In the genomic region with DNA sequence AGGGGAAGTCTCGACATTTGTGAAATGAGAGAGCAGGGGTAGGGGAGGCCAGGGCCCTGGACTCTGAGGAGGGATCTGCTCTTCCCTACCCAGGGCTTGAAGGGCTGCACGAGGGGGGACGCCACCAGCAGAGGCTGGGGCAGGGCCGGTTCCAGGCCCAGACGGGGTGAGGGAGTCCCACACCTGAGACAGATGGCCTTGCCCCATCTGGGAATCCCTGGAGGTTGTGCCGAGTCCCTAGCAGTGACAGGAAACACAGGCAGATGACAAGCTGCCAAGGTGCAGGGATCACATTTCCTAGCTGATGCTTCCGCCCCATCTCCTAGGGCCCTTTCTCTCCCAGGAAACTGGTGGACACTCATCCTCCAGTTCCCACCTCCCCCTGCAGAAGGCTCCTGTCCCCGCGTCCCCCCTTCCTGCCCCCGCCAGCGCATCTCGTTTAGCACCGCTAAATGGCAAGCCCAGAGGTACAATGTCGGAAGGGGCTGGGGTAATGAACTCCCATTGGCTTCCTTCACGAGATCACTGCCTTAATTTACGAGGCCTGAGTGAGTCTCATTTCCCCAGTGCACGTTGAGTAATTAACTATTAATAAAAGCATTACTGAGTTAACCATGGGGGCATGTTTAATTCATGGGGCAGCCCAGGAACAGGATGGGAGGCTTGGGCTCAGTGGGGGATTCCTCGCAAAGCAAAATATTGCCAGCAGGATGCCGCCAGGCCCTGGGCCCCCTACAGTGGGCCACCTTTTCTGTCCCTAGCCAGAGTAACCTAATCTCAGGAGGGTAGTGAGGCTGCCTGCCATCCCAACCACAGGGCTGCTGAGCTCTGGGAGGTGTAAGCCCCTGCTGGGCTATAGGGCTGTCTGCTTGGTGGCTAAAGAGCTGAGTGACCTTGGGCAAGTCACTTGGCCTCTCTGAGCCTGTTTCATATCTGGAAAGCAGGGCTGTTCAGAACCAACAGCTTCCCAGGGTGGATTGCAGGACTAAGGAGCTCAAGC, we compare ENCODE assay signal across 13 cellular contexts. TPM values are rescaled to one million over a fixed set of nuclear protein-coding genes. Genes with fewer than 3 reads are reported as not detected.
DNase-seq lines count a peak whose midpoint lies in the region; ATAC-seq and TF ChIP-seq lines count a peak whose summit lies in the region.
"Had no signal": no experiment of that assay in that cellular context is flagged by ENCODE, and none has a peak within 500 bp of the region (broad histone marks: within the 10 kb centered on the region; RNA-seq: fewer than 3 reads in every experiment).

No MANE protein-coding gene starts in this region.

- peak overlapping the region in 4 of 11 experiments; percentile 8 to 40 (median 29); a peak in 4 of 22 replicates for H3K27ac ChIP-seq in BLaER1 treated with 17β-estradiol and CSF1 and Interleukin-3, amounts not matched to agents 10 nM and 100 nM
- H3K27ac ChIP-seq in WERI-Rb-1: peak overlapping the region; percentile 21
- H3K27ac ChIP-seq: epithelial cell of prostate, GM23248, upper lobe of left lung had no signal

- H3K4me1 ChIP-seq in BLaER1 treated with 17β-estradiol and CSF1 and Interleukin-3, amounts not matched to agents 10 nM and 100 nM: peaks cover 20 to 40% (median 26%) of the 10 kb centered on the region in 10 experiments
- H3K4me1 ChIP-seq in mucosa of descending colon (ENCODE audit: low read depth): no peaks in the 10 kb centered on the region

- ATAC-seq in mucosa of descending colon: peak; percentile 26
- ATAC-seq in GM19463 (IDR thresholded peaks at IDR 0.05; ENCODE audit: unreplicated experiment): no peak

- intact Hi-C loops in mucosa of descending colon (cut with DNase I, micrococcal nuclease): no loop called here

- peak overlapping the region; percentile 9 to 86 (median 74); a peak in 21 of 22 replicates for H3K4me2 ChIP-seq in BLaER1 treated with 17β-estradiol and CSF1 and Interleukin-3, amounts not matched to agents 10 nM and 100 nM

- no peaks in the 10 kb centered on the region for H3K9me3 ChIP-seq in BLaER1 treated with 17β-estradiol and CSF1 and Interleukin-3, amounts not matched to agents 10 nM and 100 nM (replicated peaks in 1 of 11)
- no peaks in the 10 kb centered on the region for H3K9me3 ChIP-seq in WERI-Rb-1 (ENCODE audit: severe bottlenecking)
- no peaks in the 10 kb centered on the region for H3K9me3 ChIP-seq in mucosa of descending colon
- H3K9me3 ChIP-seq: upper lobe of left lung had no signal

- in situ Hi-C loops in KBM-7 (cut with MboI; ENCODE audit: low pct_unique_long_range_greater_than_20kb, low sequenced_read_pairs): no loop called here

- no peak overlapping the region for H3K9ac ChIP-seq in BLaER1 treated with 17β-estradiol and CSF1 and Interleukin-3, amounts not matched to agents 10 nM and 100 nM
- H3K9ac ChIP-seq: GM23248 had no signal

- peaks cover 19 to 35% (median 29%) of the 10 kb centered on the region in 11 experiments for H3K27me3 ChIP-seq in BLaER1 treated with 17β-estradiol and CSF1 and Interleukin-3, amounts not matched to agents 10 nM and 100 nM
- no peaks in the 10 kb centered on the region for H3K27me3 ChIP-seq in WERI-Rb-1 (ENCODE audit: insufficient read depth, low read depth, severe bottlenecking)

- peak; percentile 60 for DNase-seq in DMS53 (lab: John Stamatoyannopoulos, UW)
- peak; percentile 59 for DNase-seq in WERI-Rb-1
- no peak for DNase-seq in mucosa of descending colon
- no peak for DNase-seq in islet precursor cell
- no peak for DNase-seq in KBM-7
- DNase-seq: activated CD4-positive, alpha-beta T cell treated with anti-CD3 and anti-CD28 coated beads, Interleukin-2, amount 10 ng/mL, durations not matched to agents 24 days and 14 days; GDM1; GM23248 had no signal

- TF ChIP-seq CTCF in WERI-Rb-1 (IDR thresholded peaks at IDR 0.05; ENCODE audit: low read depth, low read length): no peak
- no peak for TF ChIP-seq CTCF in mucosa of descending colon (IDR thresholded peaks at IDR 0.05)

- peaks cover 0 to 26% (median 16%) of the 10 kb centered on the region in 11 experiments; a peak in 11 of 22 replicates for H3K36me3 ChIP-seq in BLaER1 treated with 17β-estradiol and CSF1 and Interleukin-3, amounts not matched to agents 10 nM and 100 nM
- no peaks in the 10 kb centered on the region for H3K36me3 ChIP-seq in WERI-Rb-1
- H3K36me3 ChIP-seq in mucosa of descending colon (ENCODE audit: low read depth): no peaks in the 10 kb centered on the region

- H4K20me1 ChIP-seq in BLaER1 treated with 17β-estradiol and CSF1 and Interleukin-3, amounts not matched to agents 10 nM and 100 nM: peaks cover 0 to 22% (median 5%) of the 10 kb centered on the region in 11 experiments; a peak in 10 of 22 replicates

- no peak overlapping the region for H3K4me3 ChIP-seq in BLaER1 treated with 17β-estradiol and CSF1 and Interleukin-3, amounts not matched to agents 10 nM and 100 nM
- H3K4me3 ChIP-seq in WERI-Rb-1 (ENCODE audit: low read depth, low read length): no peak overlapping the region
- no peak overlapping the region for H3K4me3 ChIP-seq in mucosa of descending colon
- H3K4me3 ChIP-seq: GM23248, upper lobe of left lung had no signal

RNA-seq across cellular contexts. Expression of gene CDH22, which starts 35.4 kb away (rescaled TPM):
- total RNA-seq in mucosa of descending colon: under 1 TPM; 0.13 to 0.32 (median 0.19) TPM
- total RNA-seq: activated CD4-positive, alpha-beta T cell treated with anti-CD3 and anti-CD28 coated beads, Interleukin-2, amount 10 ng/mL, durations not matched to agents 24 days and 14 days; astrocyte; GM23248 had no signal

Comparison
In these comparisons a context has a peak if more than half of its experiments do, and no peak if none do; other contexts are left out.
1. DNase-seq: peak in DMS53 (single experiment) and WERI-Rb-1 (single experiment); none in mucosa of descending colon (0 of 3), islet precursor cell (single experiment) and KBM-7 (single experiment).